ENCODE assay signal across 16 cellular contexts in genomic region chr2:133495226-133495625, GRCh38.
DNase-seq lines count a peak whose midpoint lies in the region; ATAC-seq, FAIRE-seq and TF ChIP-seq lines count a peak whose summit lies in the region.
"Had no signal": no experiment of that assay in that cellular context is flagged by ENCODE, and none has a peak within 500 bp of the region (broad histone marks: within the 10 kb centered on the region; RNA-seq: fewer than 3 reads in every experiment).

No MANE protein-coding gene starts in this region.

- BruUV-seq in HepG2 (replicated peaks; lab: Mats Ljungman, UMichigan): no TSS peak

- no peaks in the 10 kb centered on the region for H3K36me3 Mint-ChIP-seq in nephron (ENCODE audit: low read depth)
- no peaks in the 10 kb centered on the region for H3K36me3 Mint-ChIP-seq in GM23338 (ENCODE audit: low read depth)
- H3K36me3 Mint-ChIP-seq: IgD-negative memory B cell had no signal

- peak overlapping the region; percentile 86 to 92 (median 90) for H3K27ac Mint-ChIP-seq in nephron
- H3K27ac Mint-ChIP-seq in GM23338: no peak overlapping the region
- H3K27ac Mint-ChIP-seq: IgD-negative memory B cell had no signal

- no peaks in the 10 kb centered on the region for H4K20me1 ChIP-seq in HepG2 (ENCODE audit: insufficient read depth, low read length)
- no peaks in the 10 kb centered on the region for H4K20me1 ChIP-seq in GM23338 (replicated peaks; ENCODE audit: insufficient read depth)

- no peak for DNase-seq in HepG2 (ENCODE audit: low spot score)
- no peak for DNase-seq in kidney
- no peak for DNase-seq in RWPE1 (ENCODE audit: low spot score)
- no peak for DNase-seq in inferior parietal cortex (ENCODE audit: extremely low spot score)
- DNase-seq in GM23338 (ENCODE audit: low spot score): no peak
- no peak for DNase-seq in NCI-H1417 treated with DMSO at 0.1 percent for 48 hours (lab: John Stamatoyannopoulos, UW)
- DNase-seq: AML-193, Caco-2, DMS53, NCI-H2029, NCI-H2171 treated with DMSO at 0.1 percent for 48 hours, NCI-H510A treated with DMSO at 0.1 percent for 48 hours had no signal

- ATAC-seq in HepG2 (no peak), GM23338 (no peak)
- ATAC-seq: A549 had no signal

- FAIRE-seq in HepG2 (lab: Jason Lieb, UNC) (no peak), kidney (lab: Jason Lieb, UNC) (peak; percentile 87)
- FAIRE-seq: A549 had no signal

- H3F3A ChIP-seq in GM23338 (replicated peaks; ENCODE audit: low read depth): no peaks in the 10 kb centered on the region

- H3K27me3 Mint-ChIP-seq in nephron (ENCODE audit: low read depth) (no peaks in the 10 kb centered on the region), GM23338 (ENCODE audit: insufficient read depth, low read depth, poor library complexity) (no peaks in the 10 kb centered on the region)
- H3K27me3 Mint-ChIP-seq: IgD-negative memory B cell had no signal

- H3K36me3 ChIP-seq in liver (ENCODE audit: control insufficient read depth in 4 of 4, insufficient read depth in 3 of 4, low read depth in 1 of 4, low read length in 3 of 4) (no peaks in the 10 kb centered on the region), HepG2 (replicated peaks in 1 of 2; ENCODE audit: control insufficient read depth in 1 of 2, insufficient read depth in 2 of 2, low read length in 2 of 2) (no peaks in the 10 kb centered on the region), kidney (ENCODE audit: control insufficient read depth in 1 of 2, insufficient read depth in 2 of 2, low read length in 2 of 2) (no peaks in the 10 kb centered on the region), GM23338 (ENCODE audit: insufficient read depth) (no peaks in the 10 kb centered on the region)

- H3K4me3 ChIP-seq in liver (ENCODE audit: low read depth in 1 of 3, low read length in 3 of 3) (no peak overlapping the region), HepG2 (replicated peaks in 1 of 3; ENCODE audit: insufficient read depth in 1 of 3, low read depth in 2 of 3, low read length in 3 of 3) (no peak overlapping the region), kidney (ENCODE audit: low read length in 2 of 2) (no peak overlapping the region), GM23338 (no peak overlapping the region)
- H3K4me3 ChIP-seq: A549 had no signal

- H3K9ac ChIP-seq in liver (ENCODE audit: low read depth in 1 of 2, low read length in 2 of 2): no peak overlapping the region
- no peak overlapping the region for H3K9ac ChIP-seq in HepG2 (ENCODE audit: insufficient read depth, low read depth, low read length)
- no peak overlapping the region for H3K9ac ChIP-seq in kidney (ENCODE audit: low read length in 2 of 2)

- intact Hi-C loops in HepG2 (cut with micrococcal nuclease; ENCODE audit: unreplicated experiment): no loop called here
- intact Hi-C loops in kidney (cut with DNase I): no loop called here

- WGBS in liver: 30% methylated on average over 5 of the region's 5 CpGs
- 2% methylated on average over 5 of the region's 5 CpGs for WGBS in HepG2 (ENCODE audit: low lambda C conversion rate)

- H2AFZ ChIP-seq in HepG2 (ENCODE audit: low read length) (no peak overlapping the region), GM23338 (no peak overlapping the region)

- peak overlapping the region in 1 of 3 experiments; percentile 26 for H3K4me3 Mint-ChIP-seq in nephron
- no peak overlapping the region for H3K4me3 Mint-ChIP-seq in GM23338
- H3K4me3 Mint-ChIP-seq: IgD-negative memory B cell had no signal

- no peak for TF ChIP-seq POLR2A in HepG2 (IDR thresholded peaks at IDR 0.05; ENCODE audit: insufficient read depth in 1 of 2, low read depth in 2 of 2, low read length in 2 of 2)

- peaks cover 42% of the 10 kb centered on the region for H3K4me1 Mint-ChIP-seq in nephron
- H3K4me1 Mint-ChIP-seq in GM23338: peaks cover 23% of the 10 kb centered on the region
- H3K4me1 Mint-ChIP-seq: IgD-negative memory B cell had no signal

- H3K27me3 ChIP-seq in liver (ENCODE audit: control insufficient read depth in 4 of 4, insufficient read depth in 4 of 4, low read length in 3 of 4) (no peaks in the 10 kb centered on the region), HepG2 (ENCODE audit: control insufficient read depth in 1 of 2, insufficient read depth in 2 of 2, low read length in 2 of 2) (peaks cover 0 to 3% of the 10 kb centered on the region in 2 experiments; a peak in 1 of 5 replicates), GM23338 (ENCODE audit: insufficient read depth) (no peaks in the 10 kb centered on the region)

- TF ChIP-seq RAD21 in liver (IDR thresholded peaks at IDR 0.05) (peak in 1 of 2 donors; percentile 45), HepG2 (CRISPR knock-in tag; IDR thresholded peaks at IDR 0.05) (no peak)

- no peaks in the 10 kb centered on the region for H3K9me3 Mint-ChIP-seq in nephron
- H3K9me3 Mint-ChIP-seq in GM23338: no peaks in the 10 kb centered on the region

- POLR2A ChIA-PET in HepG2 (lab: Yijun Ruan, JAX) (no interaction called here), RWPE1 (lab: Yijun Ruan, JAX; ENCODE audit: low non-redundant PET) (no interaction called here)

- TF ChIP-seq CTCF in liver (IDR thresholded peaks at IDR 0.05; ENCODE audit: low read depth, low read length, missing input control) (no peak), HepG2 (CRISPR knock-in tag; IDR thresholded peaks at IDR 0.05) (no peak), kidney (IDR thresholded peaks at IDR 0.05; ENCODE audit: borderline replicate concordance, extremely low read depth, insufficient read depth) (no peak), nephron (IDR thresholded peaks at IDR 0.05; ENCODE audit: unreplicated experiment in 3 of 3) (no peak), RWPE1 (conservative IDR thresholded peaks at IDR 0.05; ENCODE audit: low read depth) (no peak), GM23338 (conservative IDR thresholded peaks at IDR 0.05; ENCODE audit: low read depth in 2 of 2) (no peak)

- H3K9me3 ChIP-seq in liver (ENCODE audit: control insufficient read depth in 4 of 4, low read length in 3 of 4) (no peaks in the 10 kb centered on the region), HepG2 (ENCODE audit: low read length) (no peaks in the 10 kb centered on the region), kidney (ENCODE audit: control insufficient read depth in 1 of 2, low read length in 2 of 2) (no peaks in the 10 kb centered on the region)
- H3K9me3 ChIP-seq: A549, Caco-2 had no signal

- no peaks in the 10 kb centered on the region for H3K9me2 ChIP-seq in GM23338 (ENCODE audit: insufficient read depth)

- H3K4me1 ChIP-seq in liver (ENCODE audit: control insufficient read depth in 4 of 4, insufficient read depth in 4 of 4, low read length in 3 of 4): peaks cover 0 to 49% (median 18%) of the 10 kb centered on the region in 4 donors
- H3K4me1 ChIP-seq in HepG2 (ENCODE audit: insufficient read depth, low read length): no peaks in the 10 kb centered on the region
- peaks cover 7 to 35% of the 10 kb centered on the region in 2 donors for H3K4me1 ChIP-seq in kidney (ENCODE audit: control insufficient read depth in 1 of 2, insufficient read depth in 1 of 2, low read depth in 1 of 2, low read length in 2 of 2)
- H3K4me1 ChIP-seq in GM23338 (ENCODE audit: insufficient read depth): peaks cover 13% of the 10 kb centered on the region; the same call in 1 of the 2 replicates
- H3K4me1 ChIP-seq: Caco-2 had no signal

- CTCF ChIA-PET in HepG2 (lab: Yijun Ruan, JAX; ENCODE audit: low intra/inter-chr PET ratio, low total read pairs) (no interaction called here), RWPE1 (lab: Yijun Ruan, JAX) (no interaction called here)

- H3K4me2 ChIP-seq in HepG2 (ENCODE audit: low read depth, low read length) (no peak overlapping the region), GM23338 (no peak overlapping the region)
- H3K4me2 ChIP-seq: A549 had no signal

- in situ Hi-C loops in HepG2 (cut with HindIII; ENCODE audit: extremely low pct_ligation_motif_present, low pct_unique_long_range_greater_than_20kb): no loop called here

- no peak for TF ChIP-seq EP300 in HepG2 (IDR thresholded peaks at IDR 0.05; ENCODE audit: low read depth in 2 of 2, low read length in 2 of 2)
- no peak for TF ChIP-seq EP300 in HepG2 (CRISPR knock-in tag; IDR thresholded peaks at IDR 0.05; ENCODE audit: borderline replicate concordance)

- peak overlapping the region; percentile 52 to 69 for H3K27ac ChIP-seq in liver (ENCODE audit: low read depth in 1 of 2, low read length in 2 of 2)
- no peak overlapping the region for H3K27ac ChIP-seq in HepG2 (ENCODE audit: extremely low read length, insufficient read depth, low read length)
- H3K27ac ChIP-seq in kidney (ENCODE audit: low read depth in 2 of 2, low read length in 2 of 2): peak overlapping the region in 1 of 2 donors; percentile 5
- no peak overlapping the region for H3K27ac ChIP-seq in RWPE1
- H3K27ac ChIP-seq in GM23338 (ENCODE audit: low read depth): no peak overlapping the region
- H3K27ac ChIP-seq: A549 had no signal

- H3K79me2 ChIP-seq in HepG2 (ENCODE audit: insufficient read depth, low read length): no peaks in the 10 kb centered on the region
- H3K79me2 ChIP-seq in GM23338 (replicated peaks; ENCODE audit: insufficient read depth): no peaks in the 10 kb centered on the region

TF ChIP-seq in HepG2, 621 proteins besides CTCF, POLR2A, EP300 and RAD21 (continues in another document):
- TF ChIP-seq IKZF1 (IDR thresholded peaks at IDR 0.05): no peak
- TF ChIP-seq FOXA3 (CRISPR knock-in tag; IDR thresholded peaks at IDR 0.05): no peak

TF ChIP-seq in GM23338, 12 proteins besides CTCF, POLR2A, EP300 and RAD21 (continues in another document):
- TF ChIP-seq ETS1 (IDR thresholded peaks at IDR 0.05) (no peak), NANOG (IDR thresholded peaks at IDR 0.05; ENCODE audit: borderline replicate concordance) (no peak), JUNB (IDR thresholded peaks at IDR 0.05; ENCODE audit: unreplicated experiment) (no peak), EZH2phosphoT487 (IDR thresholded peaks at IDR 0.05; ENCODE audit: unreplicated experiment) (no peak)

Comparison
In these comparisons a context has a peak if more than half of its experiments do, and no peak if none do; other contexts are left out.
1. H3K27ac ChIP-seq: peak in liver (2 of 2); none in HepG2 (single experiment), RWPE1 (single experiment) and GM23338 (single experiment).